Comparison of ENCODE assay signal across 22 cellular contexts in genomic region chr20:12924126-12924525, GRCh38.
"Had no signal": no experiment of that assay in that cellular context is flagged by ENCODE, and none has a peak within 500 bp of the region (broad histone marks: within the 10 kb centered on the region; RNA-seq: fewer than 3 reads in every experiment).

No MANE protein-coding gene starts in this region.

- H3K27me3 ChIP-seq: body of pancreas, cardiac muscle cell, transverse colon had no signal

- H3K27me3 Mint-ChIP-seq: activated CD4-positive, alpha-beta memory T cell treated with anti-CD3 and anti-CD28 coated beads, Interleukin-2, amount 10 ng/mL, durations not matched to agents 7 days and 5 days; activated naive CD4-positive, alpha-beta T cell treated with anti-CD3 and anti-CD28 coated beads, Interleukin-2, amount 10 ng/mL, durations not matched to agents 7 days and 5 days; stimulated activated memory B cell treated with anti-CD40 and anti-IgM and Interleukin-4, amounts not matched to agents 10 μg/mL and 1 μg/mL and 100 μg/mL, for 72 hours had no signal

- H3K4me3 ChIP-seq: body of pancreas, cardiac muscle cell, heart right ventricle, mucosa of descending colon, sigmoid colon, smooth muscle cell, transverse colon had no signal

- H3K9me3 ChIP-seq: body of pancreas, sigmoid colon, transverse colon had no signal

- H3K36me3 ChIP-seq: cardiac muscle cell, heart right ventricle, sigmoid colon, transverse colon had no signal

- H3K27ac ChIP-seq: body of pancreas, cardiac muscle cell, heart right ventricle, sigmoid colon, transverse colon had no signal

- H3K27ac Mint-ChIP-seq: activated CD4-positive, alpha-beta memory T cell treated with anti-CD3 and anti-CD28 coated beads, Interleukin-2, amount 10 ng/mL, durations not matched to agents 7 days and 5 days; activated naive CD4-positive, alpha-beta T cell treated with anti-CD3 and anti-CD28 coated beads, Interleukin-2, amount 10 ng/mL, durations not matched to agents 7 days and 5 days; activated T-cell treated with anti-CD3 and anti-CD28 coated beads, Interleukin-2, amount 50 U/mL, for 72 hours; memory B cell; stimulated activated memory B cell treated with anti-CD40 and anti-IgM and Interleukin-4, amounts not matched to agents 10 μg/mL and 1 μg/mL and 100 μg/mL, for 72 hours had no signal

- ATAC-seq: activated T-cell treated with anti-CD3 and anti-CD28 coated beads, Interleukin-2, amount 50 U/mL, for 72 hours; body of pancreas; heart right ventricle; left colon; mucosa of descending colon; stimulated activated memory B cell treated with anti-CD40 and anti-IgM and Interleukin-4, amounts not matched to agents 10 μg/mL and 1 μg/mL and 100 μg/mL, for 72 hours had no signal

- H3K4me3 Mint-ChIP-seq: activated CD4-positive, alpha-beta memory T cell treated with anti-CD3 and anti-CD28 coated beads, Interleukin-2, amount 10 ng/mL, durations not matched to agents 7 days and 5 days; activated naive CD4-positive, alpha-beta T cell treated with anti-CD3 and anti-CD28 coated beads, Interleukin-2, amount 10 ng/mL, durations not matched to agents 7 days and 5 days; activated T-cell treated with anti-CD3 and anti-CD28 coated beads, Interleukin-2, amount 50 U/mL, for 72 hours; memory B cell; stimulated activated memory B cell treated with anti-CD40 and anti-IgM and Interleukin-4, amounts not matched to agents 10 μg/mL and 1 μg/mL and 100 μg/mL, for 72 hours had no signal

- H3K4me1 Mint-ChIP-seq: activated CD4-positive, alpha-beta memory T cell treated with anti-CD3 and anti-CD28 coated beads, Interleukin-2, amount 10 ng/mL, durations not matched to agents 7 days and 5 days; activated naive CD4-positive, alpha-beta T cell treated with anti-CD3 and anti-CD28 coated beads, Interleukin-2, amount 10 ng/mL, durations not matched to agents 7 days and 5 days; memory B cell had no signal

- H3K9me3 Mint-ChIP-seq: activated CD4-positive, alpha-beta memory T cell treated with anti-CD3 and anti-CD28 coated beads, Interleukin-2, amount 10 ng/mL, durations not matched to agents 7 days and 5 days; activated naive CD4-positive, alpha-beta T cell treated with anti-CD3 and anti-CD28 coated beads, Interleukin-2, amount 10 ng/mL, durations not matched to agents 7 days and 5 days had no signal

- DNase-seq: activated CD4-positive, alpha-beta memory T cell treated with anti-CD3 and anti-CD28 coated beads, Interleukin-2, amount 10 ng/mL, durations not matched to agents 7 days and 5 days; activated CD4-positive, alpha-beta T cell treated with anti-CD3 and anti-CD28 coated beads for 4 hours; activated CD4-positive, CD25-positive, alpha-beta regulatory T cell; activated effector memory CD4-positive, alpha-beta T cell treated with Interleukin-2 at 50 U/mL for 16 hours; activated naive CD4-positive, alpha-beta T cell treated with anti-CD3 and anti-CD28 coated beads, Interleukin-2, amount 10 ng/mL, durations not matched to agents 7 days and 5 days; activated T-cell treated with anti-CD3 and anti-CD28 coated beads, Interleukin-2, amount 50 U/mL, for 72 hours; body of pancreas; cortex of kidney; effector CD4-positive, alpha-beta T cell; heart right ventricle; islet precursor cell; left colon; mucosa of descending colon; posterior cingulate gyrus; sigmoid colon; stimulated activated CD4-positive, alpha-beta T cell treated with anti-CD3 and anti-CD28 coated beads, Interleukin-15, amount 100 ng/mL, for 24 hours; T-helper 9 cell; transverse colon had no signal

- H3K4me2 ChIP-seq: smooth muscle cell had no signal

- H3K36me3 Mint-ChIP-seq: activated naive CD4-positive, alpha-beta T cell treated with anti-CD3 and anti-CD28 coated beads, Interleukin-2, amount 10 ng/mL, durations not matched to agents 7 days and 5 days; stimulated activated memory B cell treated with anti-CD40 and anti-IgM and Interleukin-4, amounts not matched to agents 10 μg/mL and 1 μg/mL and 100 μg/mL, for 72 hours had no signal
